ENCODE assay signal across 32 cellular contexts in the genomic region with DNA sequence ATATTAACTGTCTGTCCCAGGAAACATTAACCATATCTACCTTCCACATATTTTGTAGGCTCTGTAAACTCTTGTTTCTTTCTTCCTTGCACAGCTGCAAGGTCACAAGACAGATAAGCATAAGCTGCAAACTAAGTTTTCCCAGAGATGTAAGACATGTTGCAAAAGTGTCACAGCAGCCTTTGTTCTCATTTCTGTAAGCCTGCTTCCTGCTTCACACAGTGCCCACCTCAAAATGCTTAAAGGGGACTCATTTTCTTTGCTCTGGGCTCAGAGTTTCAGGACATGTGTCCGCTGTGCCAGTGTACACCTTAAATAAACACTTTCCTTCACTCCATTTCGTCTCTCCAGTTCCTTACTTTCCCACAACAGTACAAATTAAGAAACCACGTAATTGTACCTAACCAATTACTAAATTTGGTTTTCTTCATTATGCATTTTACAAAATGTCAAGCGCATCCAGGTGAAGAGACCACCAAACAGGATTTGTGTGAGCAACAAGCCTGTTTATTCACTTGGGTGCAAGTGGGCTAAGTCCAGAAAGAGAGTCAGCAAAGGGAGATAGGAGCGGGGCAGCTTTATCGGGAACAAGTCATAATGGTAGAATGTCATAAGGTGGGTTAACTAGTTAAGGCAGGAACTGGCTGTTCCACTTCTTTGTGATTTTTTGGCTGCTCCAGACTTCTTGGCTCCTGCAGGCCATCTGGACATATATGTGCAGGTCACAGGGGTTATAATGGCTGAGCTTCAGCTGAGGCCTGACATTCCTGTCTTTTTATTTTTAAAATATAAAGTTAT. TPM values are rescaled to one million over a fixed set of nuclear protein-coding genes. Genes with fewer than 3 reads are reported as not detected.
DNase-seq lines count a peak whose midpoint lies in the region; ATAC-seq and TF ChIP-seq lines count a peak whose summit lies in the region.
"Had no signal": no experiment of that assay in that cellular context is flagged by ENCODE, and none has a peak within 500 bp of the region (broad histone marks: within the 10 kb centered on the region; RNA-seq: fewer than 3 reads in every experiment).

No MANE protein-coding gene starts in this region.

- H3K4me3 Mint-ChIP-seq in WTC11, result no peak overlapping the region
- H3K4me3 Mint-ChIP-seq in activated naive CD8-positive, alpha-beta T cell treated with anti-CD3 and anti-CD28 coated beads for 36 hours, result no peak overlapping the region
- H3K4me3 Mint-ChIP-seq: activated CD4-positive, alpha-beta T cell treated with anti-CD3 and anti-CD28 coated beads, Interleukin-2, amount 10 ng/mL, durations not matched to agents 7 days and 5 days; activated naive CD8-positive, alpha-beta T cell; natural killer cell had no signal

- no peak for ATAC-seq in WTC11
- ATAC-seq: foreskin keratinocyte, HCT116, natural killer cell had no signal

- TF ChIP-seq CTCF in WTC11 (IDR thresholded peaks at IDR 0.05) (no peak), fibroblast of villous mesenchyme (IDR thresholded peaks at IDR 0.05; ENCODE audit: insufficient read depth, low read depth, low read length) (no peak)

- H3K9ac ChIP-seq in HUES48 (ENCODE audit: low read depth, low read length) (no peak overlapping the region), trophoblast cell (ENCODE audit: low read length) (no peak overlapping the region)

- H3K27me3 ChIP-seq in HUES48 (ENCODE audit: control insufficient read depth, insufficient read depth, low read length), result no peaks in the 10 kb centered on the region
- no peaks in the 10 kb centered on the region for H3K27me3 ChIP-seq in trophoblast cell (ENCODE audit: insufficient read depth, low read length)
- H3K27me3 ChIP-seq: ascending aorta, BE2C, foreskin keratinocyte had no signal

- peak overlapping the region; percentile 54 for H3K27ac ChIP-seq in HUES48 (ENCODE audit: low read depth, low read length)
- peak overlapping the region; percentile 98 for H3K27ac ChIP-seq in trophoblast cell (ENCODE audit: low read depth, low read length)
- H3K27ac ChIP-seq: ascending aorta, foreskin keratinocyte, lower lobe of right lung, skin epidermis, thoracic aorta, WERI-Rb-1 had no signal

- peak overlapping the region; percentile 55 for H2BK12ac ChIP-seq in trophoblast cell (ENCODE audit: low read length)

- H2BK5ac ChIP-seq in trophoblast cell (ENCODE audit: low read depth, low read length, poor library complexity), result peak overlapping the region; percentile 89

- peak overlapping the region; percentile 82 for H4K91ac ChIP-seq in trophoblast cell (ENCODE audit: low read depth, low read length)

- no peak overlapping the region for H3K18ac ChIP-seq in trophoblast cell (ENCODE audit: low read length)

- no peak for DNase-seq in WTC11 (ENCODE audit: low spot score)
- DNase-seq in fibroblast of villous mesenchyme (ENCODE audit: low read depth), result peak; percentile 51
- peak in 1 of 2 donors; percentile 12 for DNase-seq in trophoblast cell
- no peak for DNase-seq in activated naive CD8-positive, alpha-beta T cell treated with anti-CD3 and anti-CD28 coated beads for 36 hours
- no peak for DNase-seq in NCI-H2107 (lab: John Stamatoyannopoulos, UW)
- DNase-seq in iPS-NIHi11 (ENCODE audit: low spot score), result no peak
- DNase-seq: activated CD4-positive, alpha-beta T cell treated with anti-CD3 and anti-CD28 coated beads, Interleukin-2, amount 10 ng/mL, durations not matched to agents 7 days and 5 days; activated effector memory CD4-positive, alpha-beta T cell treated with Interleukin-2 at 50 U/mL for 16 hours; activated T-cell treated with anti-CD3 and anti-CD28 coated beads, Interleukin-2, amount 50 U/mL, for 1 hour; BE2C; caudate nucleus; cortex of kidney; effector memory CD4-positive, alpha-beta T cell; GF-D8; head of caudate nucleus; Kasumi-1; lower lobe of right lung; natural killer cell; NCI-H1436; NCI-H446; NCI-H82; retina; SIG-M5; stimulated activated naive CD4-positive, alpha-beta T cell; WERI-Rb-1 had no signal

- H4K8ac ChIP-seq in trophoblast cell (ENCODE audit: low read depth, low read length), result peak overlapping the region; percentile 50

- peaks cover 16% of the 10 kb centered on the region for H3K36me3 Mint-ChIP-seq in WTC11
- peaks cover 4% of the 10 kb centered on the region for H3K36me3 Mint-ChIP-seq in activated naive CD8-positive, alpha-beta T cell treated with anti-CD3 and anti-CD28 coated beads for 36 hours
- H3K36me3 Mint-ChIP-seq: natural killer cell had no signal

- peak overlapping the region; percentile 28 for H3K4me2 ChIP-seq in trophoblast cell (ENCODE audit: low read length)

- CTCF ChIA-PET in WTC11 (lab: Charles Lee), result no interaction called here

- H3K79me2 ChIP-seq in trophoblast cell (ENCODE audit: control insufficient read depth, insufficient read depth, low read length, poor library complexity), result no peaks in the 10 kb centered on the region

- H3K36me3 ChIP-seq in HUES48 (ENCODE audit: control insufficient read depth, insufficient read depth, low read length) (no peaks in the 10 kb centered on the region), trophoblast cell (ENCODE audit: control insufficient read depth in 1 of 2, insufficient read depth in 2 of 2, low read length in 2 of 2) (peaks cover 0 to 2% of the 10 kb centered on the region in 2 experiments)
- H3K36me3 ChIP-seq: ascending aorta, BE2C, lower lobe of right lung, thoracic aorta, WERI-Rb-1 had no signal

- H3K4me1 Mint-ChIP-seq in WTC11, result peaks cover 15% of the 10 kb centered on the region
- H3K4me1 Mint-ChIP-seq in activated naive CD8-positive, alpha-beta T cell treated with anti-CD3 and anti-CD28 coated beads for 36 hours, result no peaks in the 10 kb centered on the region
- H3K4me1 Mint-ChIP-seq: activated CD4-positive, alpha-beta T cell treated with anti-CD3 and anti-CD28 coated beads, Interleukin-2, amount 10 ng/mL, durations not matched to agents 7 days and 5 days; natural killer cell had no signal

- peaks cover 9% of the 10 kb centered on the region; the same call in 1 of the 2 replicates for H3K4me1 ChIP-seq in HUES48 (ENCODE audit: control insufficient read depth, insufficient read depth, low read length)
- H3K4me1 ChIP-seq in trophoblast cell (ENCODE audit: control insufficient read depth in 1 of 2, insufficient read depth in 2 of 2, low read length in 2 of 2), result peaks cover 4 to 12% of the 10 kb centered on the region in 2 experiments
- H3K4me1 ChIP-seq: ascending aorta, BE2C, foreskin keratinocyte, lower lobe of right lung had no signal

- H3K79me1 ChIP-seq in trophoblast cell (ENCODE audit: low read length), result peaks cover 26% of the 10 kb centered on the region

- H4K12ac ChIP-seq in trophoblast cell (ENCODE audit: low read depth, low read length), result no peak overlapping the region

- peak overlapping the region; percentile 89 for H2BK120ac ChIP-seq in trophoblast cell (ENCODE audit: insufficient read depth, low read length, poor library complexity)

- no peak overlapping the region for H3K23ac ChIP-seq in trophoblast cell (ENCODE audit: low read length)

- H3K4ac ChIP-seq in trophoblast cell (ENCODE audit: low read depth, low read length), result peak overlapping the region; percentile 47

- H2AFZ ChIP-seq in trophoblast cell (ENCODE audit: insufficient read depth, low read length, poor library complexity), result no peak overlapping the region

- H3K9me3 ChIP-seq in HUES48 (ENCODE audit: control insufficient read depth, insufficient read depth, low read length) (no peaks in the 10 kb centered on the region), trophoblast cell (ENCODE audit: insufficient read depth, low read depth, low read length) (peaks cover 2% of the 10 kb centered on the region)
- H3K9me3 ChIP-seq: ascending aorta, BE2C, lower lobe of right lung, thoracic aorta had no signal

- peaks cover 3% of the 10 kb centered on the region; the same call in 1 of the 2 replicates for H3K27me3 Mint-ChIP-seq in WTC11 (ENCODE audit: low read depth)
- H3K27me3 Mint-ChIP-seq in activated naive CD8-positive, alpha-beta T cell treated with anti-CD3 and anti-CD28 coated beads for 36 hours, result no peaks in the 10 kb centered on the region
- H3K27me3 Mint-ChIP-seq: activated CD4-positive, alpha-beta T cell treated with anti-CD3 and anti-CD28 coated beads, Interleukin-2, amount 10 ng/mL, durations not matched to agents 7 days and 5 days had no signal

- POLR2A ChIA-PET in WTC11 (lab: Charles Lee), result interaction anchor here (0.6 kb wide), 1 partner anchor 226 kb away, joined by 3 read pairs; no protein-coding TSS in a partner anchor

- H3K9me3 Mint-ChIP-seq in WTC11, result peaks cover 28% of the 10 kb centered on the region
- H3K9me3 Mint-ChIP-seq in activated naive CD8-positive, alpha-beta T cell treated with anti-CD3 and anti-CD28 coated beads for 36 hours, result peaks cover 12% of the 10 kb centered on the region

- H3K4me3 ChIP-seq in HUES48 (ENCODE audit: low read depth, low read length) (no peak overlapping the region), fibroblast of villous mesenchyme (ENCODE audit: low read depth, low read length) (no peak overlapping the region), trophoblast cell (ENCODE audit: low read depth, low read length) (no peak overlapping the region)
- H3K4me3 ChIP-seq: ascending aorta, lower lobe of right lung, skin epidermis, thoracic aorta had no signal

- H3K27ac Mint-ChIP-seq in WTC11, result peak overlapping the region; percentile 47; the same call in 1 of the 2 replicates
- no peak overlapping the region for H3K27ac Mint-ChIP-seq in activated naive CD8-positive, alpha-beta T cell treated with anti-CD3 and anti-CD28 coated beads for 36 hours
- H3K27ac Mint-ChIP-seq: activated CD4-positive, alpha-beta T cell treated with anti-CD3 and anti-CD28 coated beads, Interleukin-2, amount 10 ng/mL, durations not matched to agents 7 days and 5 days; activated naive CD8-positive, alpha-beta T cell; natural killer cell had no signal

- 100% methylated on average over 1 of the region's 6 CpGs for WGBS in trophoblast cell (ENCODE audit: extremely low coverage, insufficient coverage, insufficient read length)

- H3K14ac ChIP-seq in trophoblast cell (ENCODE audit: low read length), result peak overlapping the region; percentile 64

- peak overlapping the region; percentile 64 for H2AK5ac ChIP-seq in trophoblast cell (ENCODE audit: low read length)

TF ChIP-seq in WTC11, 78 proteins besides CTCF, POLR2A, EP300 and RAD21 (continues in another document):
- TF ChIP-seq IRF1 (CRISPR knock-in tag; IDR thresholded peaks at IDR 0.05), result no peak

RNA-seq across cellular contexts. Expression of gene ZNF431, which starts 12.7 kb away (rescaled TPM):
- 41.2 to 45.2 TPM (median 42.1 TPM) in 3 replicates for total RNA-seq in WTC11 (2021)
- 7.1 and 9.9 TPM in 2 replicates for total RNA-seq in fibroblast of villous mesenchyme
- polyA plus RNA-seq in trophoblast cell (2013), result 23.9 and 25.2 TPM in 2 replicates
- 10 to 100 TPM; 16.0 to 20.2 TPM for total RNA-seq in activated naive CD8-positive, alpha-beta T cell treated with anti-CD3 and anti-CD28 coated beads for 36 hours

RNA-seq across cellular contexts. Expression of gene ZNF714, which starts 47.1 kb away (rescaled TPM):
- total RNA-seq in WTC11 (2021), result 50.0 to 60.4 TPM (median 50.8 TPM) in 3 replicates
- total RNA-seq in fibroblast of villous mesenchyme, result 8.4 and 13.8 TPM in 2 replicates
- polyA plus RNA-seq in trophoblast cell (2013), result 42.2 and 42.3 TPM in 2 replicates
- 10 to 100 TPM; 18.8 to 20.5 TPM for total RNA-seq in activated naive CD8-positive, alpha-beta T cell treated with anti-CD3 and anti-CD28 coated beads for 36 hours
